15 cellular contexts compared by ENCODE assay signal in genomic region chr11:858993-859339, GRCh38. TPM values are rescaled to one million over a fixed set of nuclear protein-coding genes. Genes with fewer than 3 reads are reported as not detected.
DNase-seq lines count a peak whose midpoint lies in the region; ATAC-seq and TF ChIP-seq lines count a peak whose summit lies in the region.
"Had no signal": no experiment of that assay in that cellular context is flagged by ENCODE, and none has a peak within 500 bp of the region (broad histone marks: within the 10 kb centered on the region; RNA-seq: fewer than 3 reads in every experiment).

No MANE protein-coding gene starts in this region.

- peak overlapping the region; percentile 60 for H3K9ac ChIP-seq in neuronal stem cell (ENCODE audit: low read depth, low read length, poor library complexity)

- peaks cover 18% of the 10 kb centered on the region for H3K4me1 Mint-ChIP-seq in stimulated activated naive CD8-positive, alpha-beta T cell treated with anti-CD3 and anti-CD28 coated beads, Interleukin-15, amount 100 ng/mL, for 72 hours

- no peak for TF ChIP-seq CTCF in brain microvascular endothelial cell (IDR thresholded peaks at IDR 0.05; ENCODE audit: low read depth, low read length, missing control alignments)
- no peak for TF ChIP-seq CTCF in tibial nerve (IDR thresholded peaks at IDR 0.05)

- peak; percentile 24 for ATAC-seq in stimulated activated naive CD8-positive, alpha-beta T cell treated with anti-CD3 and anti-CD28 coated beads, Interleukin-15, amount 100 ng/mL, for 72 hours
- no peak for ATAC-seq in stimulated activated naive CD8-positive, alpha-beta T cell treated with anti-CD3 and anti-CD28 coated beads, Interleukin-15, Interleukin-2, amounts not matched to agents 100 U/mL and 50 U/mL, for 24 hours
- ATAC-seq in HG03469 (IDR thresholded peaks at IDR 0.05; ENCODE audit: unreplicated experiment): no peak
- ATAC-seq in activated CD4-positive, CD25-positive, alpha-beta regulatory T cell treated with anti-CD3 and anti-CD28 coated beads, Interleukin-2, amount 50 U/mL, for 24 hours: no peak
- ATAC-seq: CD8-positive, alpha-beta T cell had no signal

- H4K91ac ChIP-seq in neuronal stem cell (ENCODE audit: low read depth, low read length, poor library complexity): no peak overlapping the region

- no peak overlapping the region for H3K4ac ChIP-seq in neuronal stem cell (ENCODE audit: low read length)

- H3K4me1 ChIP-seq in neuronal stem cell (ENCODE audit: control insufficient read depth in 2 of 2, insufficient read depth in 1 of 2, low read depth in 1 of 2, low read length in 2 of 2): peaks cover 24 to 39% of the 10 kb centered on the region in 2 donors
- peaks cover 0 to 93% (median 19%) of the 10 kb centered on the region in 4 donors for H3K4me1 ChIP-seq in tibial nerve

- H3K79me1 ChIP-seq in neuronal stem cell (ENCODE audit: low read depth, low read length): peaks cover 18% of the 10 kb centered on the region

- H3K4me3 Mint-ChIP-seq in stimulated activated naive CD8-positive, alpha-beta T cell treated with anti-CD3 and anti-CD28 coated beads, Interleukin-15, amount 100 ng/mL, for 72 hours: no peak overlapping the region
- H3K4me3 Mint-ChIP-seq: CD14-positive monocyte; CD8-positive, alpha-beta T cell had no signal

- H3K23ac ChIP-seq in neuronal stem cell (ENCODE audit: low read depth, low read length, poor library complexity): peak overlapping the region; percentile 89

- no peak for TF ChIP-seq POLR2A in tibial nerve (IDR thresholded peaks at IDR 0.05)

- H2BK12ac ChIP-seq in neuronal stem cell (ENCODE audit: low read length): peak overlapping the region; percentile 58

- no peak overlapping the region for H2AFZ ChIP-seq in neuronal stem cell (ENCODE audit: low read length)

- in situ Hi-C loops in brain microvascular endothelial cell (cut with HindIII; ENCODE audit: low pct_ligation_motif_present, low sequenced_read_pairs): no loop called here

- no peaks in the 10 kb centered on the region for H3K9me3 ChIP-seq in neuronal stem cell (replicated peaks in 1 of 2; ENCODE audit: control insufficient read depth in 2 of 2, insufficient read depth in 1 of 2, low read depth in 1 of 2, low read length in 2 of 2)
- H3K9me3 ChIP-seq in tibial nerve: no peaks in the 10 kb centered on the region
- H3K9me3 ChIP-seq: BE2C, HAP-1 had no signal

- H3K14ac ChIP-seq in neuronal stem cell (ENCODE audit: low read length): peak overlapping the region; percentile 89

- TF ChIP-seq EP300 in tibial nerve (IDR thresholded peaks at IDR 0.05): no peak

- no peaks in the 10 kb centered on the region for H3K27me3 Mint-ChIP-seq in stimulated activated naive CD8-positive, alpha-beta T cell treated with anti-CD3 and anti-CD28 coated beads, Interleukin-15, amount 100 ng/mL, for 72 hours

- no peak overlapping the region for H2BK15ac ChIP-seq in neuronal stem cell (ENCODE audit: low read length)

- DNase-seq in stimulated activated naive CD8-positive, alpha-beta T cell treated with anti-CD3 and anti-CD28 coated beads, Interleukin-15, amount 100 ng/mL, for 72 hours: no peak
- DNase-seq in stimulated activated naive CD8-positive, alpha-beta T cell treated with anti-CD3 and anti-CD28 coated beads, Interleukin-15, Interleukin-2, amounts not matched to agents 100 U/mL and 50 U/mL, for 24 hours: no peak
- DNase-seq in brain microvascular endothelial cell (no peak), neuronal stem cell (ENCODE audit: low spot score) (no peak), tibial nerve (ENCODE audit: low spot score in 2 of 2) (no peak), NCI-H774 (lab: John Stamatoyannopoulos, UW) (no peak)
- DNase-seq: CD8-positive, alpha-beta T cell; DMS 273 treated with DMSO at 0.1 percent for 48 hours had no signal

- H3K27me3 ChIP-seq in brain microvascular endothelial cell (replicated peaks) (no peaks in the 10 kb centered on the region), neuronal stem cell (ENCODE audit: control insufficient read depth in 3 of 3, insufficient read depth in 3 of 3, low read depth in 1 of 3, low read length in 3 of 3) (no peaks in the 10 kb centered on the region), tibial nerve (no peaks in the 10 kb centered on the region)
- H3K27me3 ChIP-seq: BE2C had no signal

- no peak overlapping the region for H4K8ac ChIP-seq in neuronal stem cell (ENCODE audit: low read depth, low read length)

- no CpG with 5 or more reads among the region's 20 CpGs for WGBS in neuronal stem cell (ENCODE audit: extremely low coverage in 2 of 2, insufficient read length in 2 of 2, insufficient replicate concordance in 1 of 2), 2 donors
- 78 to 87% methylated on average over 20 of the region's 20 CpGs for WGBS in tibial nerve, 2 donors

- H3K9me3 Mint-ChIP-seq in stimulated activated naive CD8-positive, alpha-beta T cell treated with anti-CD3 and anti-CD28 coated beads, Interleukin-15, amount 100 ng/mL, for 72 hours: no peaks in the 10 kb centered on the region
- H3K9me3 Mint-ChIP-seq: CD8-positive, alpha-beta T cell had no signal

- H3K36me3 ChIP-seq in brain microvascular endothelial cell (replicated peaks) (peaks cover 2% of the 10 kb centered on the region), neuronal stem cell (replicated peaks in 1 of 2; ENCODE audit: control insufficient read depth in 2 of 2, insufficient read depth in 2 of 2, low read length in 2 of 2) (peaks cover 0 to 11% of the 10 kb centered on the region in 2 donors), tibial nerve (peaks cover 0 to 33% (median 0%) of the 10 kb centered on the region in 3 donors)
- H3K36me3 ChIP-seq: BE2C had no signal

- no peak overlapping the region for H3K27ac Mint-ChIP-seq in stimulated activated naive CD8-positive, alpha-beta T cell treated with anti-CD3 and anti-CD28 coated beads, Interleukin-15, amount 100 ng/mL, for 72 hours
- H3K27ac Mint-ChIP-seq: CD8-positive, alpha-beta T cell had no signal

- H2BK120ac ChIP-seq in neuronal stem cell (ENCODE audit: low read depth, low read length): no peak overlapping the region

- H3K27ac ChIP-seq in brain microvascular endothelial cell (no peak overlapping the region), neuronal stem cell (replicated peaks; ENCODE audit: low read length) (no peak overlapping the region), tibial nerve (no peak overlapping the region)

- peak overlapping the region; percentile 9 for H3K4me3 ChIP-seq in brain microvascular endothelial cell (ENCODE audit: low read depth, low read length)
- H3K4me3 ChIP-seq in neuronal stem cell (ENCODE audit: low read length in 2 of 2): no peak overlapping the region
- H3K4me3 ChIP-seq in tibial nerve: no peak overlapping the region
- H3K4me3 ChIP-seq: HAP-1 had no signal

- H2AK5ac ChIP-seq in neuronal stem cell (ENCODE audit: low read depth, low read length): no peak overlapping the region

- no peak overlapping the region for H2BK5ac ChIP-seq in neuronal stem cell (ENCODE audit: low read length)

- H3K4me2 ChIP-seq in neuronal stem cell (ENCODE audit: insufficient read depth, low read length, poor library complexity, severe bottlenecking): no peak overlapping the region

- peak overlapping the region; percentile 83 for H3K18ac ChIP-seq in neuronal stem cell (ENCODE audit: low read length)

RNA-seq across cellular contexts. Expression of gene TSPAN4, which starts 16.3 kb away (rescaled TPM):
- 39.4 TPM for polyA plus RNA-seq in neuronal stem cell (2013, experiment 1 of 2)
- 35.6 TPM for polyA plus RNA-seq in neuronal stem cell (2013, experiment 2 of 2)
- 100 to 1,000 TPM; 139 to 256 (median 221) TPM for total RNA-seq in tibial nerve

RNA-seq across cellular contexts. Expression of gene POLR2L, which starts 16.6 kb away (rescaled TPM):
- polyA plus RNA-seq in neuronal stem cell (2013, experiment 1 of 2): 129 TPM
- polyA plus RNA-seq in neuronal stem cell (2013, experiment 2 of 2): 129 TPM
- total RNA-seq in tibial nerve: 100 to 1,000 TPM in 2 of 4 donors, 10 to 100 TPM in 2; 71.7 to 140 (median 110) TPM

RNA-seq across cellular contexts. Expression of gene CD151, which starts 26.2 kb away (rescaled TPM):
- polyA plus RNA-seq in neuronal stem cell (2013, experiment 1 of 2): 74.1 TPM
- 74.3 TPM for polyA plus RNA-seq in neuronal stem cell (2013, experiment 2 of 2)
- total RNA-seq in tibial nerve: 100 to 1,000 TPM; 264 to 309 (median 281) TPM

RNA-seq across cellular contexts. Expression of gene CRACR2B, which starts 31.2 kb away (rescaled TPM):
- polyA plus RNA-seq in neuronal stem cell (2013, experiment 1 of 2): 12.4 TPM
- 11.8 TPM for polyA plus RNA-seq in neuronal stem cell (2013, experiment 2 of 2)
- total RNA-seq in tibial nerve: 10 to 100 TPM in 3 of 4 donors, 1 to 10 TPM in 1; 7.1 to 19.7 (median 16.8) TPM
- total RNA-seq: A172, HT1080 had no signal

RNA-seq across cellular contexts. Expression of gene PNPLA2, which starts 40.3 kb away (rescaled TPM):
- polyA plus RNA-seq in neuronal stem cell (2013, experiment 1 of 2): 34.4 TPM
- polyA plus RNA-seq in neuronal stem cell (2013, experiment 2 of 2): 33.9 TPM
- 100 to 1,000 TPM; 136 to 314 (median 187) TPM for total RNA-seq in tibial nerve
